In genomic region chr4:152299553-152299952, GRCh38 we compare ENCODE assay signal across 28 cellular contexts.
"Had no signal": no experiment of that assay in that cellular context is flagged by ENCODE, and none has a peak within 500 bp of the region (broad histone marks: within the 10 kb centered on the region; RNA-seq: fewer than 3 reads in every experiment).

No MANE protein-coding gene starts in this region.

- H3K27me3 ChIP-seq: colonic mucosa, esophagus squamous epithelium, gastrocnemius medialis, heart right ventricle, left lung had no signal

- H3K4me3 Mint-ChIP-seq: dendritic cell treated with granulocyte-macrophage colony-stimulating factor and Interleukin-4, amounts not matched to agents 40 ng/mL and 50 ng/mL, for 4 days; effector memory CD8-positive, alpha-beta T cell; endodermal cell; mesothelial cell of epicardium; naive B cell had no signal

- H3K27ac Mint-ChIP-seq: dendritic cell treated with granulocyte-macrophage colony-stimulating factor and Interleukin-4, amounts not matched to agents 40 ng/mL and 50 ng/mL, for 4 days; effector memory CD8-positive, alpha-beta T cell; endodermal cell; mesothelial cell of epicardium; naive B cell had no signal

- DNase-seq: colonic mucosa; cortex of kidney; effector CD8-positive, alpha-beta T cell; effector memory CD8-positive, alpha-beta T cell; endodermal cell; erythroblast; esophagus squamous epithelium; foreskin fibroblast; foreskin melanocyte; gastrocnemius medialis; glutamatergic neuron; head of caudate nucleus; heart right ventricle; hippocampal formation; left cardiac atrium; left lung; left ventricle myocardium superior; lower lobe of right lung; mesenchymal stem cell; mucosa of descending colon; naive B cell had no signal

- H3K9me3 Mint-ChIP-seq: dendritic cell treated with granulocyte-macrophage colony-stimulating factor and Interleukin-4, amounts not matched to agents 40 ng/mL and 50 ng/mL, for 4 days; effector memory CD8-positive, alpha-beta T cell; endodermal cell; mesothelial cell of epicardium; naive B cell had no signal

- H3K27me3 Mint-ChIP-seq: naive B cell had no signal

- H3K27ac ChIP-seq: colonic mucosa, epithelial cell of prostate, esophagus squamous epithelium, gastrocnemius medialis, heart right ventricle, left lung, lower lobe of right lung had no signal

- H3K4me3 ChIP-seq: colonic mucosa, esophagus squamous epithelium, gastrocnemius medialis, heart right ventricle, left lung, lower lobe of right lung, mucosa of descending colon had no signal

- FAIRE-seq: endometrium, islet of Langerhans, keratinocyte had no signal

- H3K36me3 Mint-ChIP-seq: mesothelial cell of epicardium had no signal

- H3K4me1 Mint-ChIP-seq: endodermal cell, naive B cell had no signal

- H3K36me3 ChIP-seq: colonic mucosa, esophagus squamous epithelium, gastrocnemius medialis, heart right ventricle, left lung, lower lobe of right lung had no signal

- H3K4me1 ChIP-seq: colonic mucosa, left lung, lower lobe of right lung had no signal

- ATAC-seq: effector memory CD8-positive, alpha-beta T cell; esophagus mucosa; gastrocnemius medialis; heart right ventricle; left cardiac atrium; left lung; left ventricle myocardium superior; lower lobe of right lung; mucosa of descending colon had no signal

- H3K9me3 ChIP-seq: colonic mucosa, esophagus squamous epithelium, gastrocnemius medialis, heart right ventricle, left lung, lower lobe of right lung, mucosa of descending colon had no signal
